In the genomic region with DNA sequence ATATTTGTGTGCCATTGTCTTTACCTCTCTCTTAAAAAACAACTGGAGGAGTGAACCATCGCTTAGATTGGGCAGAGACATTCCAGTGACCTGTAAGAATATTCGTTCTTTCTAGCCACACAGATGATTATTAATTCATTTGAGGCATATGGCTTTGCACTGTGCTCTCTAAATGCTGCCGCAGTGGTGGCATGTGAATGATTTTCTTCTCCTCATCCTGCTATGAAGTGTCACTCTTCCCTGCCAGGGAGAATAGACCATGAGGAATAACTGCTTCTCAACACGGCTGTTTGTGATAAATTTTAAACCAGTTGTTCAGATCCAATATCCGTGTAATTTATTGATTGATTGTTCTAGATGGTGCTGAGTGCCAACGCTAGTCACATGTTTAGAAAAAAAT, we compare ENCODE assay signal across 23 cellular contexts.
DNase-seq lines count a peak whose midpoint lies in the region; ATAC-seq, FAIRE-seq and TF ChIP-seq lines count a peak whose summit lies in the region.
"Had no signal": no experiment of that assay in that cellular context is flagged by ENCODE, and none has a peak within 500 bp of the region (broad histone marks: within the 10 kb centered on the region; RNA-seq: fewer than 3 reads in every experiment).

No MANE protein-coding gene starts in this region.

- no peaks in the 10 kb centered on the region for H4K20me1 ChIP-seq in Karpas-422 (ENCODE audit: insufficient read depth, low read depth, low read length)
- no peaks in the 10 kb centered on the region for H4K20me1 ChIP-seq in OCI-LY3 (ENCODE audit: insufficient read depth, low read length)
- H4K20me1 ChIP-seq: BLaER1 had no signal

- H3K9me3 ChIP-seq in Karpas-422 (ENCODE audit: low read length): no peaks in the 10 kb centered on the region
- H3K9me3 ChIP-seq in OCI-LY3 (ENCODE audit: insufficient read depth, low read length): no peaks in the 10 kb centered on the region
- no peaks in the 10 kb centered on the region for H3K9me3 ChIP-seq in WERI-Rb-1 (ENCODE audit: severe bottlenecking)
- H3K9me3 ChIP-seq: BLaER1 had no signal

- no peaks in the 10 kb centered on the region for H3K9me2 ChIP-seq in Karpas-422 (replicated peaks; ENCODE audit: insufficient read depth, low read length)

- ATAC-seq in GM21529 (IDR thresholded peaks at IDR 0.05; ENCODE audit: unreplicated experiment) (no peak), Right ventricle myocardium superior (ENCODE audit: poor library complexity) (no peak)
- ATAC-seq: CD8-positive, alpha-beta T cell had no signal

- H3K9ac ChIP-seq in Karpas-422 (ENCODE audit: low read length): no peak overlapping the region
- H3K9ac ChIP-seq in OCI-LY3 (ENCODE audit: low read length): no peak overlapping the region
- H3K9ac ChIP-seq: BLaER1, GM23248 had no signal

- H3K4me1 ChIP-seq in Karpas-422 (ENCODE audit: low read length) (peaks cover 13% of the 10 kb centered on the region), OCI-LY3 (ENCODE audit: low read length) (peaks cover 5% of the 10 kb centered on the region; the same call in 1 of the 2 replicates)
- H3K4me1 ChIP-seq: BLaER1 had no signal

- FAIRE-seq in bronchial epithelial cell (lab: Jason Lieb, UNC) (no peak), urothelium cell line (lab: Jason Lieb, UNC) (peak; percentile 42)
- FAIRE-seq: D721Med, GM12891, GM18507, H1 had no signal

- H3K27ac ChIP-seq in Karpas-422 (ENCODE audit: low read length) (no peak overlapping the region), OCI-LY3 (ENCODE audit: low read length) (no peak overlapping the region), WERI-Rb-1 (no peak overlapping the region)
- H3K27ac ChIP-seq: BLaER1, C4-2B, GM23248 had no signal

- TF ChIP-seq CTCF in OCI-LY3 (IDR thresholded peaks at IDR 0.05; ENCODE audit: low read depth, low read length) (no peak), bronchial epithelial cell (IDR thresholded peaks at IDR 0.05; ENCODE audit: insufficient read depth, low read length, severe bottlenecking) (no peak), WERI-Rb-1 (IDR thresholded peaks at IDR 0.05; ENCODE audit: low read depth, low read length) (no peak)

- DNase-seq in Karpas-422 (no peak), bronchial epithelial cell (ENCODE audit: low read depth) (peak; percentile 19), urothelium cell line (ENCODE audit: low spot score) (no peak), SHP77 treated with DMSO at 0.1 percent for 48 hours (lab: John Stamatoyannopoulos, UW) (no peak), WERI-Rb-1 (no peak), Right ventricle myocardium superior (no peak)
- DNase-seq: CD4-positive, CD25-positive, alpha-beta regulatory T cell; CD8-positive, alpha-beta T cell; DMS 273 treated with DMSO at 0.1 percent for 48 hours; DMS79; EL; GF-D8; GM23248; H7; HCEC 1CT had no signal

- H3K4me3 ChIP-seq in Karpas-422 (ENCODE audit: low read length) (no peak overlapping the region), OCI-LY3 (ENCODE audit: low read length) (0 out of 2 replicates have a peak overlapping the region, but pooled peaks have one; percentile 68), bronchial epithelial cell (ENCODE audit: low read depth, low read length) (no peak overlapping the region), WERI-Rb-1 (ENCODE audit: low read depth, low read length) (no peak overlapping the region)
- H3K4me3 ChIP-seq: BLaER1, GM23248 had no signal

- peak overlapping the region; percentile 65 for H3K4me2 ChIP-seq in Karpas-422 (ENCODE audit: low read depth, low read length, poor library complexity, severe bottlenecking)
- peak overlapping the region; percentile 63 for H3K4me2 ChIP-seq in OCI-LY3 (ENCODE audit: low read length)
- H3K4me2 ChIP-seq: BLaER1 had no signal

- H2AFZ ChIP-seq in Karpas-422 (ENCODE audit: low read length): no peak overlapping the region
- H2AFZ ChIP-seq in OCI-LY3 (ENCODE audit: low read depth, low read length): no peak overlapping the region
- H2AFZ ChIP-seq: GM23248 had no signal

- H3K27me3 ChIP-seq in Karpas-422 (ENCODE audit: low read length) (no peaks in the 10 kb centered on the region), OCI-LY3 (ENCODE audit: low read depth, low read length) (no peaks in the 10 kb centered on the region), bronchial epithelial cell (ENCODE audit: control insufficient read depth, insufficient read depth, low read length) (no peaks in the 10 kb centered on the region), WERI-Rb-1 (ENCODE audit: insufficient read depth, low read depth, severe bottlenecking) (no peaks in the 10 kb centered on the region)
- H3K27me3 ChIP-seq: BLaER1 had no signal

- no peaks in the 10 kb centered on the region for H3K79me2 ChIP-seq in Karpas-422 (ENCODE audit: low read length)
- no peaks in the 10 kb centered on the region for H3K79me2 ChIP-seq in OCI-LY3 (ENCODE audit: low read length)

- H3K36me3 ChIP-seq in Karpas-422 (ENCODE audit: insufficient read depth, low read length): no peaks in the 10 kb centered on the region
- no peaks in the 10 kb centered on the region for H3K36me3 ChIP-seq in OCI-LY3 (replicated peaks; ENCODE audit: low read depth, low read length)
- H3K36me3 ChIP-seq in bronchial epithelial cell (ENCODE audit: control insufficient read depth, insufficient read depth, low read length): no peaks in the 10 kb centered on the region
- H3K36me3 ChIP-seq in WERI-Rb-1: no peaks in the 10 kb centered on the region
- H3K36me3 ChIP-seq: BLaER1 had no signal

- intact Hi-C loops in Right ventricle myocardium superior (cut with DNase I): no loop called here
